24 cellular contexts compared by ENCODE assay signal in the genomic region with DNA sequence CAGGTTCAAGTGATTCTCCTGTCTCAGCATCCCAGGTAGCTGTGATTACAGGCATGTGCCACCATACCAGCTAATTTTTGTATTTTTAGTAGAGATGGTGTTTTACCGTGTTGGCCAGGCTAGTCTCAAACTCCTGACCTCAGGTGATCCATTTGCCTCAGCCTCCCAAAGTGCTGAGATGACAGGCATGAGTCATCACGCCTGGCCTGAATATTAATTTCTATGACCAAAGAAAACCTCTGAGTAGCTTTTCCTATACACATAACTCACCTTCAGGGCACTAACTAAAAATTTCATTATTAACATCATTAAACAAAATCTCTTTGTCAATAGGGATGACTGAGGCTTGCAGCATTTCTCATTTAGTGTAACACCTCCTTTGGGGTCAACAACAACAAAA.
DNase-seq lines count a peak whose midpoint lies in the region; ATAC-seq, FAIRE-seq and TF ChIP-seq lines count a peak whose summit lies in the region.
"Had no signal": no experiment of that assay in that cellular context is flagged by ENCODE, and none has a peak within 500 bp of the region (broad histone marks: within the 10 kb centered on the region; RNA-seq: fewer than 3 reads in every experiment).

No MANE protein-coding gene starts in this region.

- no peaks in the 10 kb centered on the region for H3K79me2 ChIP-seq in HCT116 (ENCODE audit: insufficient read depth, low read length)
- no peaks in the 10 kb centered on the region for H3K79me2 ChIP-seq in K562 (ENCODE audit: control insufficient read depth, insufficient read depth, low read length)

- no peak for ATAC-seq in A549
- ATAC-seq in HCT116, result peak; percentile 23; the same call in 1 of the 2 replicates
- no peak for ATAC-seq in K562
- ATAC-seq: CD8-positive, alpha-beta T cell had no signal

- no TSS peak for BruUV-seq in HCT116 (replicated peaks; lab: Mats Ljungman, UMichigan)
- BruUV-seq in K562 (replicated peaks; lab: Mats Ljungman, UMichigan), result no TSS peak

- no peak for TF ChIP-seq RAD21 in A549 (conservative IDR thresholded peaks at IDR 0.05 in 1 of 2, IDR thresholded peaks at IDR 0.05 in 1 of 2)
- no peak for TF ChIP-seq RAD21 in HCT116 (IDR thresholded peaks at IDR 0.05; ENCODE audit: low read depth)
- TF ChIP-seq RAD21 in K562 (CRISPR knock-in tag; conservative IDR thresholded peaks at IDR 0.05 in 1 of 2, IDR thresholded peaks at IDR 0.05 in 1 of 2), result no peak

- H3K27me3 Mint-ChIP-seq in mesothelial cell of epicardium (ENCODE audit: low read depth), result no peaks in the 10 kb centered on the region
- H3K27me3 Mint-ChIP-seq: CD4-positive, alpha-beta T cell had no signal

- no peaks in the 10 kb centered on the region for H3K9me3 Mint-ChIP-seq in mesothelial cell of epicardium
- H3K9me3 Mint-ChIP-seq: CD4-positive, alpha-beta T cell; CD8-positive, alpha-beta T cell had no signal

- H3K4me1 ChIP-seq in A549 (peaks cover 18% of the 10 kb centered on the region), HCT116 (ENCODE audit: control insufficient read depth in 1 of 2, insufficient read depth in 2 of 2, low read length in 2 of 2) (peaks cover 58 to 91% of the 10 kb centered on the region in 2 experiments), K562 (replicated peaks in 1 of 2; ENCODE audit: control insufficient read depth in 2 of 2, insufficient read depth in 2 of 2, low read length in 2 of 2) (no peaks in the 10 kb centered on the region; a peak in 1 of 5 replicates)

- H4K20me1 ChIP-seq in HCT116 (ENCODE audit: insufficient read depth) (no peaks in the 10 kb centered on the region), K562 (replicated peaks; ENCODE audit: control insufficient read depth, insufficient read depth, low read length) (no peaks in the 10 kb centered on the region)
- H4K20me1 ChIP-seq: BLaER1 treated with 17β-estradiol and CSF1 and Interleukin-3, amounts not matched to agents 10 nM and 100 nM had no signal

- H3K4me3 Mint-ChIP-seq in mesothelial cell of epicardium, result no peak overlapping the region
- H3K4me3 Mint-ChIP-seq: B cell; CD4-positive, alpha-beta T cell; CD8-positive, alpha-beta T cell had no signal

- FAIRE-seq in A549 (lab: Jason Lieb, UNC) (no peak), K562 (lab: Jason Lieb, UNC) (no peak), RCC 7860 (lab: Jason Lieb, UNC) (no peak)
- FAIRE-seq: A204.1, D721Med, G401.6, GM12891, GM19239 had no signal

- H3K9me1 ChIP-seq in K562 (ENCODE audit: control insufficient read depth, insufficient read depth, low read length), result no peaks in the 10 kb centered on the region

- H2AFZ ChIP-seq in HCT116 (ENCODE audit: low read depth, low read length, poor library complexity, severe bottlenecking) (no peak overlapping the region), K562 (ENCODE audit: low read depth, low read length) (no peak overlapping the region)

- no peak overlapping the region for H3K27ac Mint-ChIP-seq in mesothelial cell of epicardium
- H3K27ac Mint-ChIP-seq: B cell; CD4-positive, alpha-beta T cell; CD8-positive, alpha-beta T cell had no signal

- H3K4me1 Mint-ChIP-seq in mesothelial cell of epicardium, result peaks cover 29% of the 10 kb centered on the region

- H3K27ac ChIP-seq in A549 (peak overlapping the region in 1 of 2 experiments; percentile 77; a peak in 3 of 6 replicates), HCT116 (ENCODE audit: low read depth, low read length) (peak overlapping the region; percentile 100), K562 (ENCODE audit: extremely low read depth, low read depth, low read length) (no peak overlapping the region)
- H3K27ac ChIP-seq: BLaER1 treated with 17β-estradiol and CSF1 and Interleukin-3, amounts not matched to agents 10 nM and 100 nM; C4-2B had no signal

- H3K4me2 ChIP-seq in A549 (no peak overlapping the region), HCT116 (ENCODE audit: low read length) (peak overlapping the region; percentile 24), K562 (ENCODE audit: insufficient read depth, low read length) (no peak overlapping the region)
- H3K4me2 ChIP-seq: BLaER1 treated with 17β-estradiol and CSF1 and Interleukin-3, amounts not matched to agents 10 nM and 100 nM had no signal

- RAD21 ChIA-PET in HCT116 (lab: Charles Lee; ENCODE audit: low non-redundant PET in 1 of 2, low total read pairs in 2 of 2, uncharacterized antibody in 2 of 2, unreplicated experiment in 2 of 2), result no interaction called here

- no peaks in the 10 kb centered on the region for H3K9me2 ChIP-seq in HCT116 (ENCODE audit: insufficient read depth)

- DNase-seq in A549 (ENCODE audit: low read depth in 1 of 2, low spot score in 1 of 2) (no peak), HCT116 (ENCODE audit: low read depth, low spot score) (no peak), M059J (ENCODE audit: low read depth) (peak; percentile 52), K562 (ENCODE audit: extremely low read depth in 1 of 4, low spot score in 3 of 4) (no peak), RCC 7860 (ENCODE audit: low spot score) (no peak), NCI-H146 treated with DMSO at 0.1 percent for 48 hours (lab: John Stamatoyannopoulos, UW; ENCODE audit: unreplicated experiment) (no peak), NCI-H2081 (lab: John Stamatoyannopoulos, UW) (no peak), mesothelial cell of epicardium (ENCODE audit: low spot score in 2 of 2, unreplicated experiment in 2 of 2) (no peak)
- DNase-seq: 8988T; AML-193; Caco-2; Calu3; CD4-positive, alpha-beta T cell; CD8-positive, alpha-beta T cell; DMS79 treated with DMSO at 0.1 percent for 48 hours; GF-D8 had no signal

- in situ Hi-C loops in K562 (cut with MboI), result no loop called here

- H3K4me3 ChIP-seq in A549 (no peak overlapping the region), HCT116 (replicated peaks in 1 of 2; ENCODE audit: low read depth in 1 of 2, low read length in 2 of 2) (no peak overlapping the region), K562 (no peak overlapping the region)
- H3K4me3 ChIP-seq: BLaER1 treated with 17β-estradiol and CSF1 and Interleukin-3, amounts not matched to agents 10 nM and 100 nM had no signal

- intact Hi-C loops in HCT116 (cut with micrococcal nuclease) (no loop called here), K562 (cut with micrococcal nuclease) (no loop called here)

- WGBS in A549 (ENCODE audit: missing lambda C conversion rate), result 89% methylated on average over 2 of the region's 2 CpGs
- WGBS in K562 (ENCODE audit: insufficient coverage, low coverage, missing lambda C conversion rate), result 18% methylated on average over 2 of the region's 2 CpGs

- POLR2A ChIA-PET in A549 (lab: Yijun Ruan, JAX), result no interaction called here
- POLR2A ChIA-PET in HCT116 (lab: Charles Lee), result interaction anchor here (1.3 kb wide), 2 partner anchors 9 to 257 kb away, joined by 4 to 5 read pairs; no protein-coding TSS in a partner anchor
- POLR2A ChIA-PET in K562 (lab: Yijun Ruan, JAX), result no interaction called here

- TF ChIP-seq CTCF in A549 (IDR thresholded peaks at IDR 0.05), result no peak
- no peak for TF ChIP-seq CTCF in HCT116 (IDR thresholded peaks at IDR 0.05 in 2 of 3, conservative IDR thresholded peaks at IDR 0.05 in 1 of 3; ENCODE audit: borderline replicate concordance in 1 of 3, insufficient read depth in 1 of 3, low read depth in 2 of 3, low read length in 2 of 3)
- TF ChIP-seq CTCF in K562 (IDR thresholded peaks at IDR 0.05 in 2 of 3, conservative IDR thresholded peaks at IDR 0.05 in 1 of 3; ENCODE audit: insufficient read depth in 2 of 3, low read depth in 1 of 3, low read length in 3 of 3), result no peak
- TF ChIP-seq CTCF in mesothelial cell of epicardium (IDR thresholded peaks at IDR 0.05; ENCODE audit: unreplicated experiment), result no peak

- H3K36me3 Mint-ChIP-seq in mesothelial cell of epicardium, result no peaks in the 10 kb centered on the region
- H3K36me3 Mint-ChIP-seq: CD8-positive, alpha-beta T cell had no signal

- no peaks in the 10 kb centered on the region for H3K36me3 ChIP-seq in HCT116 (ENCODE audit: control insufficient read depth in 1 of 2, insufficient read depth in 2 of 2, low read length in 2 of 2)
- H3K36me3 ChIP-seq in K562 (ENCODE audit: control insufficient read depth, insufficient read depth, low read length), result no peaks in the 10 kb centered on the region
- H3K36me3 ChIP-seq: BLaER1 treated with 17β-estradiol and CSF1 and Interleukin-3, amounts not matched to agents 10 nM and 100 nM had no signal

- CTCF ChIA-PET in A549 (lab: Yijun Ruan, JAX), result interaction anchor here (0.8 kb wide), 1 partner anchor 24 kb away, joined by 3 read pairs; no protein-coding TSS in a partner anchor
- CTCF ChIA-PET in HCT116 (lab: Charles Lee), result no interaction called here
- CTCF ChIA-PET in K562 (lab: Yijun Ruan, JAX; ENCODE audit: low intra/inter-chr PET ratio), result interaction anchor here (0.7 kb wide), 2 partner anchors 10 to 200 kb away, joined by 3 read pairs; no protein-coding TSS in a partner anchor

- TF ChIP-seq POLR2A in A549 (IDR thresholded peaks at IDR 0.05; ENCODE audit: low read length) (no peak), HCT116 (IDR thresholded peaks at IDR 0.05; ENCODE audit: borderline replicate concordance, extremely low read depth, insufficient read depth, insufficient read length) (no peak), K562 (conservative IDR thresholded peaks at IDR 0.05) (no peak)

- H3K9me3 ChIP-seq in A549, result no peaks in the 10 kb centered on the region
- no peaks in the 10 kb centered on the region for H3K9me3 ChIP-seq in HCT116 (ENCODE audit: control insufficient read depth in 1 of 2, insufficient read depth in 1 of 2, low read depth in 1 of 2, low read length in 2 of 2)
- H3K9me3 ChIP-seq in K562 (replicated peaks; ENCODE audit: control insufficient read depth, insufficient read depth, low read depth, low read length), result no peaks in the 10 kb centered on the region
- H3K9me3 ChIP-seq: BLaER1 treated with 17β-estradiol and CSF1 and Interleukin-3, amounts not matched to agents 10 nM and 100 nM; Caco-2 had no signal

- no peaks in the 10 kb centered on the region for H3K27me3 ChIP-seq in HCT116 (ENCODE audit: insufficient read depth, low read length)
- H3K27me3 ChIP-seq in K562 (ENCODE audit: control insufficient read depth in 2 of 2, insufficient read depth in 2 of 2, low read length in 2 of 2), result no peaks in the 10 kb centered on the region; a peak in 1 of 5 replicates
- H3K27me3 ChIP-seq: BLaER1 treated with 17β-estradiol and CSF1 and Interleukin-3, amounts not matched to agents 10 nM and 100 nM had no signal

- H3K9ac ChIP-seq in HCT116 (ENCODE audit: low read length) (peak overlapping the region; percentile 14; the same call in 1 of the 2 replicates), K562 (ENCODE audit: insufficient read depth in 1 of 2, low read depth in 2 of 2, low read length in 2 of 2) (no peak overlapping the region)
- H3K9ac ChIP-seq: BLaER1 treated with 17β-estradiol and CSF1 and Interleukin-3, amounts not matched to agents 10 nM and 100 nM had no signal

- TF ChIP-seq EP300 in A549 (IDR thresholded peaks at IDR 0.05) (no peak), K562 (IDR thresholded peaks at IDR 0.05; ENCODE audit: low read length) (no peak)

TF ChIP-seq in A549, 52 proteins besides CTCF, POLR2A, EP300 and RAD21 (continues in another document):
- TF ChIP-seq FOSL2 (IDR thresholded peaks at IDR 0.05) (no peak), FOSL2 (CRISPR knock-in tag; IDR thresholded peaks at IDR 0.05) (peak; percentile 61; the same call in 1 of the 2 replicates)

TF ChIP-seq in HCT116, 20 proteins besides CTCF, POLR2A, EP300 and RAD21 (continues in another document):
- peak; percentile 41 for TF ChIP-seq JUND (IDR thresholded peaks at IDR 0.05)
